In genomic region chr2:215483431-215483830, GRCh38 we compare ENCODE assay signal across 3 cellular contexts.
TF ChIP-seq lines count a peak whose summit lies in the region.

No MANE protein-coding gene starts in this region.

TF ChIP-seq in SK-N-SH, 30 proteins besides CTCF, POLR2A, EP300 and RAD21:
- TF ChIP-seq YY1 (IDR thresholded peaks at IDR 0.05; ENCODE audit: low read depth) (no peak), IRF3 (IDR thresholded peaks at IDR 0.05; ENCODE audit: low read depth, low read length) (no peak), TEAD4 (IDR thresholded peaks at IDR 0.05; ENCODE audit: borderline replicate concordance, insufficient read depth) (no peak), USF2 (IDR thresholded peaks at IDR 0.05; ENCODE audit: borderline replicate concordance, low read depth, low read length) (no peak), ELF1 (IDR thresholded peaks at IDR 0.05) (no peak), MXI1 (IDR thresholded peaks at IDR 0.05; ENCODE audit: low read depth, low read length) (no peak)
TF ChIP-seq in SK-N-SH: peak in this region for 0.

TF ChIP-seq in SK-N-SH treated with all-trans-retinoic acid at 6 μM for 48 hours, 23 proteins besides CTCF, POLR2A, EP300 and RAD21:
- TF ChIP-seq ZNF565 (CRISPR knock-in tag; conservative IDR thresholded peaks at IDR 0.05; ENCODE audit: low read depth) (no peak), CREB5 (CRISPR knock-in tag; IDR thresholded peaks at IDR 0.05; ENCODE audit: low read depth) (no peak), OSR1 (CRISPR knock-in tag; IDR thresholded peaks at IDR 0.05) (no peak), GLIS3 (CRISPR knock-in tag; IDR thresholded peaks at IDR 0.05) (no peak), ZNF8 (CRISPR knock-in tag; IDR thresholded peaks at IDR 0.05) (no peak), PPARA (CRISPR knock-in tag; IDR thresholded peaks at IDR 0.05; ENCODE audit: borderline replicate concordance) (no peak), SNAI2 (CRISPR knock-in tag; IDR thresholded peaks at IDR 0.05) (no peak), BACH2 (CRISPR knock-in tag; IDR thresholded peaks at IDR 0.05; ENCODE audit: borderline replicate concordance) (no peak), CSRNP3 (CRISPR knock-in tag; IDR thresholded peaks at IDR 0.05) (no peak), ISL1 (CRISPR knock-in tag; IDR thresholded peaks at IDR 0.05) (no peak), ZC3H10 (CRISPR knock-in tag; IDR thresholded peaks at IDR 0.05) (no peak), ARNTL (CRISPR knock-in tag; IDR thresholded peaks at IDR 0.05; ENCODE audit: borderline replicate concordance, low read depth) (no peak), CSDC2 (CRISPR knock-in tag; IDR thresholded peaks at IDR 0.05) (no peak), ESRRG (CRISPR knock-in tag; IDR thresholded peaks at IDR 0.05) (no peak), TOX (CRISPR knock-in tag; IDR thresholded peaks at IDR 0.05; ENCODE audit: borderline replicate concordance) (no peak), RARB (CRISPR knock-in tag; IDR thresholded peaks at IDR 0.05) (no peak), PATZ1 (CRISPR knock-in tag; IDR thresholded peaks at IDR 0.05; ENCODE audit: borderline replicate concordance) (no peak)

TF ChIP-seq in GM12878, 131 proteins besides CTCF, POLR2A, EP300 and RAD21:
- TF ChIP-seq ZBTB40 (IDR thresholded peaks at IDR 0.05; ENCODE audit: borderline replicate concordance) (peak; percentile 77), HCFC1 (IDR thresholded peaks at IDR 0.05; ENCODE audit: low read length) (no peak), KDM1A (IDR thresholded peaks at IDR 0.05; ENCODE audit: borderline replicate concordance) (no peak), PAX8 (IDR thresholded peaks at IDR 0.05) (no peak), TCF7 (IDR thresholded peaks at IDR 0.05; ENCODE audit: borderline replicate concordance) (no peak), E2F8 (IDR thresholded peaks at IDR 0.05; ENCODE audit: low read depth, partially characterized antibody) (no peak), SIN3A (IDR thresholded peaks at IDR 0.05; ENCODE audit: low read depth, low read length) (no peak)
